In the genomic region with DNA sequence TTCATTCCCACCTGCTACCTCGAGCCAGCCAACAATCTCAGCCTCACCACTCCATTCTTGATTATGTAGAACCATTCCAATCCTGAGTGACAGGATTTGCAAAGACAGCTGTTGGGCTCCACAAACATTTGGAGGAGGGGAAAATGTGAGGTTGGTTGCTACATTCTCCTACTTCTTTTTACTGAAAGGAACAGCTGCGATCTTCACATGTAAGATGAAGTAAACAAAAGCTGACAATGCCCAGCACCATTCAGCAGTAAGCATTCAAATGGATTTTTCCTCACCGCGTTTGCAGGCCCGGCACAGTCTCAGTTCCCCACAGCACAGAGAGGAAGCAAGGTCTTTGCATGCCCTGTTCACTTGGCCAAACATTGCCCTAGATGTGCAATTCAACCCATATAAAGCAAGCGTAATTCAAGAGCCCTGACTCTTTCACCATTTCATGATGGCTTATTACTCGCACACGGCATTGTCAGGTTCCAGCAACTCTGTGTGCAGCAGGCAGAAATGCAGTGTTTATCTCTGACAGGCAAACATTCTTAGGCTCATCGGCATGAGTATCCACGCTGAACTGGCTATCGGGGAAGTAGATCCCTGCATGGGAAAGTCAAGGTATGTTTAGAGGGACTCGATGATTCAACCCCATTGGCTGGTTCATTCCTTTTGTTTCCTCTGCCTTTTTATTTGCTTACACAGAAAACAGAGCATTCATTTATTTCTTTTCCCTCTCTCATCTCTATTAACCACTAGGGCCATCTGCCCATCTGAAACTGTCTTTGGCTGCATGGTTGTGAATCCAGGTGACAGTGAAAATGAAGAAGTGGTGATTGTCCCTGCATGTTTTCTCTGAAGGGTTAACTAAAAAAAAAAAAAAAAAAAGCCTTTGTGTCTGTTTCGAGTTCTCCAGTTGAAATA, we compare ENCODE assay signal across 8 cellular contexts.
DNase-seq lines count a peak whose midpoint lies in the region; ATAC-seq and TF ChIP-seq lines count a peak whose summit lies in the region.

No MANE protein-coding gene starts in this region.

- no peak for TF ChIP-seq EP300 in suprapubic skin (IDR thresholded peaks at IDR 0.05)

- H2AK5ac ChIP-seq in trophoblast cell (ENCODE audit: low read length), result no peak overlapping the region

- H3K4me1 ChIP-seq in trophoblast cell (ENCODE audit: control insufficient read depth in 1 of 2, insufficient read depth in 2 of 2, low read length in 2 of 2) (peaks cover 0 to 3% of the 10 kb centered on the region in 2 experiments), suprapubic skin (no peaks in the 10 kb centered on the region)

- H2BK12ac ChIP-seq in trophoblast cell (ENCODE audit: low read length), result no peak overlapping the region

- TF ChIP-seq POLR2A in suprapubic skin (IDR thresholded peaks at IDR 0.05), result no peak

- TF ChIP-seq CTCF in dorsolateral prefrontal cortex (IDR thresholded peaks at IDR 0.05 in 54 of 56, conservative IDR thresholded peaks at IDR 0.05 in 2 of 56; ENCODE audit: low read depth in 1 of 56, partially characterized antibody in 56 of 56) (no peak), suprapubic skin (IDR thresholded peaks at IDR 0.05) (no peak)

- no peak overlapping the region for H2BK120ac ChIP-seq in trophoblast cell (ENCODE audit: insufficient read depth, low read length, poor library complexity)

- no peak overlapping the region for H2BK5ac ChIP-seq in trophoblast cell (ENCODE audit: low read depth, low read length, poor library complexity)

- H3K23ac ChIP-seq in trophoblast cell (ENCODE audit: low read length), result no peak overlapping the region

- H3K4me2 ChIP-seq in trophoblast cell (ENCODE audit: low read length), result no peak overlapping the region

- H3K27me3 ChIP-seq in dorsolateral prefrontal cortex, result no peaks in the 10 kb centered on the region
- no peaks in the 10 kb centered on the region for H3K27me3 ChIP-seq in trophoblast cell (ENCODE audit: insufficient read depth, low read length)
- no peaks in the 10 kb centered on the region for H3K27me3 ChIP-seq in suprapubic skin

- no peak overlapping the region for H2AFZ ChIP-seq in trophoblast cell (ENCODE audit: insufficient read depth, low read length, poor library complexity)

- H3K14ac ChIP-seq in trophoblast cell (ENCODE audit: low read length), result no peak overlapping the region

- no peak overlapping the region for H4K8ac ChIP-seq in trophoblast cell (ENCODE audit: low read depth, low read length)

- H3K9ac ChIP-seq in trophoblast cell (ENCODE audit: low read length), result no peak overlapping the region

- no peak overlapping the region for H4K12ac ChIP-seq in trophoblast cell (ENCODE audit: low read depth, low read length)

- ATAC-seq in GM21526 (IDR thresholded peaks at IDR 0.05; ENCODE audit: low FRiP score, unreplicated experiment), result peak; percentile 44

- H3K79me2 ChIP-seq in trophoblast cell (ENCODE audit: control insufficient read depth, insufficient read depth, low read length, poor library complexity), result no peaks in the 10 kb centered on the region

- H3K36me3 ChIP-seq in trophoblast cell (ENCODE audit: control insufficient read depth in 1 of 2, insufficient read depth in 2 of 2, low read length in 2 of 2) (no peaks in the 10 kb centered on the region), suprapubic skin (no peaks in the 10 kb centered on the region)

- DNase-seq in MV-4-11 (lab: John Stamatoyannopoulos, UW) (peak; percentile 90), dorsolateral prefrontal cortex (peak in 5 of 10 donors; percentile 14 to 52 (median 33)), trophoblast cell (peak; percentile 22 to 55), SKM-1 treated with dmso at 0.1 percent for 144 hours (lab: John Stamatoyannopoulos, UW; ENCODE audit: unreplicated experiment) (no peak), dermis blood vessel endothelial cell (no peak), suprapubic skin (ENCODE audit: low spot score in 2 of 2) (no peak)

- H4K91ac ChIP-seq in trophoblast cell (ENCODE audit: low read depth, low read length), result no peak overlapping the region

- intact Hi-C loops in dorsolateral prefrontal cortex (cut with DNase I), result no loop called here

- H3K18ac ChIP-seq in trophoblast cell (ENCODE audit: low read length), result no peak overlapping the region

- H3K9me3 ChIP-seq in trophoblast cell (ENCODE audit: insufficient read depth, low read depth, low read length) (no peaks in the 10 kb centered on the region), suprapubic skin (no peaks in the 10 kb centered on the region)

- H3K27ac ChIP-seq in dorsolateral prefrontal cortex (peak overlapping the region in 43 of 59 donors; percentile 2 to 85 (median 49)), trophoblast cell (ENCODE audit: low read depth, low read length) (no peak overlapping the region), suprapubic skin (no peak overlapping the region)

- H3K79me1 ChIP-seq in trophoblast cell (ENCODE audit: low read length), result no peaks in the 10 kb centered on the region

- peak overlapping the region; percentile 91 for H3K4me3 ChIP-seq in GM08714 (ENCODE audit: low read length)
- H3K4me3 ChIP-seq in dorsolateral prefrontal cortex, result peak overlapping the region in 51 of 59 donors; percentile 1 to 50 (median 26)
- no peak overlapping the region for H3K4me3 ChIP-seq in trophoblast cell (ENCODE audit: low read depth, low read length)
- H3K4me3 ChIP-seq in suprapubic skin, result no peak overlapping the region

- H3K4ac ChIP-seq in trophoblast cell (ENCODE audit: low read depth, low read length), result no peak overlapping the region

- no CpG with 5 or more reads among the region's 13 CpGs for WGBS in trophoblast cell (ENCODE audit: extremely low coverage, insufficient coverage, insufficient read length)
- 74% methylated on average over 13 of the region's 13 CpGs for WGBS in suprapubic skin

Comparison
In these comparisons a context has a peak if more than half of its experiments do, and no peak if none do; other contexts are left out.
1. H3K4me3 ChIP-seq: peak in GM08714 (single experiment) and dorsolateral prefrontal cortex (51 of 59); none in trophoblast cell (single experiment) and suprapubic skin (single experiment).
2. DNase-seq: peak in MV-4-11 (single experiment) and trophoblast cell (2 of 2); none in SKM-1 treated with dmso at 0.1 percent for 144 hours (single experiment), dermis blood vessel endothelial cell (single experiment) and suprapubic skin (0 of 2).
3. H3K27ac ChIP-seq: peak in dorsolateral prefrontal cortex (43 of 59); none in trophoblast cell (single experiment) and suprapubic skin (single experiment).